ENCODE assay signal across 20 cellular contexts in genomic region chr4:84917087-84917821, GRCh38. TPM values are rescaled to one million over a fixed set of nuclear protein-coding genes. Genes with fewer than 3 reads are reported as not detected.
DNase-seq lines count a peak whose midpoint lies in the region; ATAC-seq and TF ChIP-seq lines count a peak whose summit lies in the region.
"Had no signal": no experiment of that assay in that cellular context is flagged by ENCODE, and none has a peak within 500 bp of the region (broad histone marks: within the 10 kb centered on the region; RNA-seq: fewer than 3 reads in every experiment).

No MANE protein-coding gene starts in this region.

- peak overlapping the region; percentile 29 for H3K9ac ChIP-seq in SK-N-MC (ENCODE audit: insufficient read length)
- H3K9ac ChIP-seq: KMS-11 had no signal

- no peaks in the 10 kb centered on the region for H3K9me3 Mint-ChIP-seq in activated CD4-positive, alpha-beta T cell treated with anti-CD3 and anti-CD28 coated beads, Interleukin-2, amount 10 ng/mL, durations not matched to agents 7 days and 5 days

- H3K27me3 Mint-ChIP-seq in activated CD4-positive, alpha-beta T cell treated with anti-CD3 and anti-CD28 coated beads, Interleukin-2, amount 10 ng/mL, durations not matched to agents 7 days and 5 days: no peaks in the 10 kb centered on the region
- H3K27me3 Mint-ChIP-seq: CD4-positive, CD25-positive, alpha-beta regulatory T cell had no signal

- H3K9me3 ChIP-seq in SK-N-MC (ENCODE audit: low read depth, low read length): no peaks in the 10 kb centered on the region
- H3K9me3 ChIP-seq: BE2C, SJCRH30 had no signal

- peaks cover 32% of the 10 kb centered on the region for H3K36me3 ChIP-seq in SK-N-MC (ENCODE audit: insufficient read depth, low read length)
- H3K36me3 ChIP-seq: BE2C had no signal

- TF ChIP-seq CTCF in fibroblast of the aortic adventitia (IDR thresholded peaks at IDR 0.05; ENCODE audit: insufficient read depth, low read length): no peak

- peak; percentile 88 for DNase-seq in G401 (ENCODE audit: low spot score)
- DNase-seq in SK-N-MC (ENCODE audit: low read depth, low spot score): no peak
- DNase-seq in fibroblast of the aortic adventitia (ENCODE audit: low read depth): peak; percentile 25
- DNase-seq in putamen (ENCODE audit: low spot score): peak; percentile 40
- no peak for DNase-seq in stimulated activated CD4-positive, alpha-beta T cell treated with anti-CD3 and anti-CD28 coated beads, Interleukin-12 subunit alpha, Interleukin-12 subunit beta, amount 100 ng/mL, for 4 hours
- no peak for DNase-seq in activated CD4-positive, alpha-beta T cell treated with anti-CD3 and anti-CD28 coated beads, Interleukin-2, amount 10 ng/mL, durations not matched to agents 7 days and 5 days
- DNase-seq: BE2C; CD4-positive, CD25-positive, alpha-beta regulatory T cell; COR-L47; DMS 273 treated with DMSO at 0.1 percent for 48 hours; NCI-H1417 treated with DMSO at 0.1 percent for 48 hours; NCI-H2029 treated with DMSO at 0.1 percent for 48 hours; NCI-H2171; NCI-H69; SJCRH30; SW 1271 had no signal

- H3K4me1 Mint-ChIP-seq in activated CD4-positive, alpha-beta T cell treated with anti-CD3 and anti-CD28 coated beads, Interleukin-2, amount 10 ng/mL, durations not matched to agents 7 days and 5 days: no peaks in the 10 kb centered on the region
- H3K4me1 Mint-ChIP-seq: CD4-positive, CD25-positive, alpha-beta regulatory T cell had no signal

- H3K27ac Mint-ChIP-seq in activated CD4-positive, alpha-beta T cell treated with anti-CD3 and anti-CD28 coated beads, Interleukin-2, amount 10 ng/mL, durations not matched to agents 7 days and 5 days: no peak overlapping the region
- H3K27ac Mint-ChIP-seq: CD4-positive, CD25-positive, alpha-beta regulatory T cell had no signal

- ATAC-seq in GM18519 (IDR thresholded peaks at IDR 0.05; ENCODE audit: low FRiP score, unreplicated experiment): no peak
- ATAC-seq: HepG2, Panc1 had no signal

- in situ Hi-C loops in G401 (cut with HindIII; ENCODE audit: low sequenced_read_pairs): no loop called here

- CTCF ChIA-PET in activated CD4-positive, alpha-beta T cell treated with anti-CD3 and anti-CD28 coated beads, Interleukin-2, amount 10 ng/mL, durations not matched to agents 7 days and 5 days (lab: Charles Lee): no interaction called here

- POLR2A ChIA-PET in activated CD4-positive, alpha-beta T cell treated with anti-CD3 and anti-CD28 coated beads, Interleukin-2, amount 10 ng/mL, durations not matched to agents 7 days and 5 days (lab: Charles Lee): no interaction called here

- H3K4me3 ChIP-seq in SK-N-MC: peak overlapping the region; percentile 68
- H3K4me3 ChIP-seq in fibroblast of the aortic adventitia (ENCODE audit: low read depth, low read length): no peak overlapping the region
- H3K4me3 ChIP-seq: SJCRH30 had no signal

- peak overlapping the region; percentile 95 for H3K27ac ChIP-seq in SK-N-MC
- H3K27ac ChIP-seq: KMS-11, SJCRH30 had no signal

- no peak overlapping the region for H3K4me3 Mint-ChIP-seq in activated CD4-positive, alpha-beta T cell treated with anti-CD3 and anti-CD28 coated beads, Interleukin-2, amount 10 ng/mL, durations not matched to agents 7 days and 5 days
- H3K4me3 Mint-ChIP-seq: CD4-positive, CD25-positive, alpha-beta regulatory T cell had no signal

- H3K36me3 Mint-ChIP-seq in activated CD4-positive, alpha-beta T cell treated with anti-CD3 and anti-CD28 coated beads, Interleukin-2, amount 10 ng/mL, durations not matched to agents 7 days and 5 days (ENCODE audit: low read depth): no peaks in the 10 kb centered on the region
- H3K36me3 Mint-ChIP-seq: CD4-positive, CD25-positive, alpha-beta regulatory T cell had no signal

RNA-seq across cellular contexts. Expression of gene WDFY3, which starts 49.2 kb away (rescaled TPM):
- 15.4 and 38.0 TPM in 2 replicates for total RNA-seq in G401 (2014; rRNA removed; shearing (Covaris generic))
- 26.8 and 86.9 TPM in 2 replicates for total RNA-seq in fibroblast of the aortic adventitia (ENCODE audit: low replicate concordance)
- under 1 TPM; 0.62 to 0.89 TPM for total RNA-seq in activated CD4-positive, alpha-beta T cell treated with anti-CD3 and anti-CD28 coated beads, Interleukin-2, amount 10 ng/mL, durations not matched to agents 7 days and 5 days

Comparison
In these comparisons a context has a peak if more than half of its experiments do, and no peak if none do; other contexts are left out.
1. DNase-seq: peak in G401 (single experiment), fibroblast of the aortic adventitia (single experiment) and putamen (single experiment); none in SK-N-MC (single experiment), stimulated activated CD4-positive, alpha-beta T cell treated with anti-CD3 and anti-CD28 coated beads, Interleukin-12 subunit alpha, Interleukin-12 subunit beta, amount 100 ng/mL, for 4 hours (single experiment) and activated CD4-positive, alpha-beta T cell treated with anti-CD3 and anti-CD28 coated beads, Interleukin-2, amount 10 ng/mL, durations not matched to agents 7 days and 5 days (single experiment).